ENCODE assay signal across 8 cellular contexts in the genomic region with DNA sequence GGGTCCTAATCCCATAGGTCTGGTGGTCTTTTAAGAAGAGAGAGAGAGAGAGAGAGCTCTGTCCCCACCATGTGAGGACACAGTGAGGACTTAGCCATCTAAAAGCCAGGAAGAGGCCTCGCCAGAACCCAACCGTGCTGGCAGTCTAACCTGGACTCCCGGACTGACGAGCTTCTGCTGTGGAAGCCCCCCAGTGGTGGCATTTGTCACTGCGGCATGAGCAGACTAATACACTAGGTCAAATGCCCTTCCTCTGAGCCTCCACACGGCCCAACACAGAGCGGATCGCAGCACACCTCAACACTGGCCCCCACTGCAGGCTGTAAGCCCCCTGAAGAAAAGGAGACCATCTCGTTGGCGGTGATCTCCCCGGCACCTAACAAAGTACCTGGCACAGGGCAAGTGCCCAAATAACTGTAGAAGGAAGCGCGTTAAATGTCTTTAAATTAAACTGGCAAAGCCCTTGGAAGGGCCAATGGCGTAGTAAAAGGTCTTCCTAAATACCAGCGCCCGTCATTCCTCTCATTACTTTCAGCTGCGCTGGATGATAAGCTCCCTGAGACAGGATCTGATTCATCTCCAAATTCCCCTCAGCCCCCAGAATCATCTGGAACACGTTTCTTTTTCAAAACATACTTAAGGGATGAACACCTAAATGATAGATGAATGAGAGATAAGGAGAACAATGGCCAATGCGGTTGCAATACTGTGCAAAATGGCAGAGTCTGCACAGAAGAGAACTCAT.
DNase-seq lines count a peak whose midpoint lies in the region; ATAC-seq and TF ChIP-seq lines count a peak whose summit lies in the region.

No MANE protein-coding gene starts in this region.

- peak; percentile 61 for DNase-seq in CMK (ENCODE audit: low read depth)
- DNase-seq in GM23248: peak; percentile 91
- DNase-seq in NCI-H748 treated with DMSO at 0.1 percent for 48 hours (lab: John Stamatoyannopoulos, UW): peak; percentile 1
- peak; percentile 80 for DNase-seq in activated CD8-positive, alpha-beta memory T cell treated with anti-CD3 and anti-CD28 coated beads, Interleukin-2, amount 10 ng/mL, durations not matched to agents 7 days and 5 days
- DNase-seq in epithelial cell of proximal tubule (ENCODE audit: low read depth): no peak
- DNase-seq in stimulated activated naive CD4-positive, alpha-beta T cell (lab: John Stamatoyannopoulos, UW): peak in 5 of 6 experiments; percentile 20 to 54 (median 29)

- no peaks in the 10 kb centered on the region for H3K27me3 ChIP-seq in GM23248 (replicated peaks; ENCODE audit: insufficient read depth)

- H3K4me1 ChIP-seq in GM23248 (ENCODE audit: insufficient read depth): peaks cover 56% of the 10 kb centered on the region

- peak overlapping the region; percentile 91 for H3K27ac ChIP-seq in GM23248

- 38% methylated on average over 19 of the region's 19 CpGs for WGBS in GM23248 (ENCODE audit: low coverage in 1 of 2, low lambda C conversion rate in 2 of 2, missing lambda C conversion rate in 2 of 2), 2 experiments

- H3K9me3 Mint-ChIP-seq in activated CD8-positive, alpha-beta memory T cell treated with anti-CD3 and anti-CD28 coated beads, Interleukin-2, amount 10 ng/mL, durations not matched to agents 7 days and 5 days (ENCODE audit: low read depth): no peaks in the 10 kb centered on the region
- H3K9me3 Mint-ChIP-seq in nephron: no peaks in the 10 kb centered on the region

- peak; percentile 77 for TF ChIP-seq CTCF in epithelial cell of proximal tubule (conservative IDR thresholded peaks at IDR 0.05; ENCODE audit: low read depth, low read length)
- TF ChIP-seq CTCF in nephron (IDR thresholded peaks at IDR 0.05; ENCODE audit: unreplicated experiment in 3 of 3): peak; percentile 56 to 60 (median 59)

- peak; percentile 93 for ATAC-seq in activated CD8-positive, alpha-beta memory T cell treated with anti-CD3 and anti-CD28 coated beads, Interleukin-2, amount 10 ng/mL, durations not matched to agents 7 days and 5 days
- no peak for ATAC-seq in HG03045 (IDR thresholded peaks at IDR 0.05; ENCODE audit: unreplicated experiment)

- H3K9me2 ChIP-seq in GM23248 (ENCODE audit: insufficient read depth): no peaks in the 10 kb centered on the region

- CTCF ChIA-PET in activated CD8-positive, alpha-beta memory T cell treated with anti-CD3 and anti-CD28 coated beads, Interleukin-2, amount 10 ng/mL, durations not matched to agents 7 days and 5 days (lab: Charles Lee): interaction anchor here (0.6 to 5.9 kb wide), 24 partner anchors 8 to 1209 kb away, joined by 3 to 128 read pairs (median 4); no protein-coding TSS in a partner anchor

- no peak overlapping the region for H2AFZ ChIP-seq in GM23248

- H3K4me3 ChIP-seq in GM23248: no peak overlapping the region
- H3K4me3 ChIP-seq in epithelial cell of proximal tubule (ENCODE audit: low read depth, low read length): no peak overlapping the region

- peaks cover 70% of the 10 kb centered on the region for H3F3A ChIP-seq in GM23248 (ENCODE audit: insufficient read depth)

- H3K9ac ChIP-seq in GM23248: peak overlapping the region; percentile 74

- H3K4me2 ChIP-seq in GM23248 (ENCODE audit: unreplicated experiment): peak overlapping the region; percentile 66

- peaks cover 84% of the 10 kb centered on the region for H3K79me2 ChIP-seq in GM23248 (ENCODE audit: insufficient read depth)

- H3K4me1 Mint-ChIP-seq in activated CD8-positive, alpha-beta memory T cell treated with anti-CD3 and anti-CD28 coated beads, Interleukin-2, amount 10 ng/mL, durations not matched to agents 7 days and 5 days: peaks cover 14% of the 10 kb centered on the region
- H3K4me1 Mint-ChIP-seq in nephron: peaks cover 72% of the 10 kb centered on the region

- no peak overlapping the region for H3K4me3 Mint-ChIP-seq in activated CD8-positive, alpha-beta memory T cell treated with anti-CD3 and anti-CD28 coated beads, Interleukin-2, amount 10 ng/mL, durations not matched to agents 7 days and 5 days
- H3K4me3 Mint-ChIP-seq in nephron: no peak overlapping the region

- H3K36me3 ChIP-seq in GM23248 (ENCODE audit: low read depth): peaks cover 64% of the 10 kb centered on the region

- H4K20me1 ChIP-seq in GM23248 (ENCODE audit: insufficient read depth): no peaks in the 10 kb centered on the region

- H3K9me3 ChIP-seq in GM23248 (ENCODE audit: low read depth): no peaks in the 10 kb centered on the region

- in situ Hi-C loops in GM23248 (cut with MboI): no loop called here

- peaks cover 3% of the 10 kb centered on the region for H3K36me3 Mint-ChIP-seq in activated CD8-positive, alpha-beta memory T cell treated with anti-CD3 and anti-CD28 coated beads, Interleukin-2, amount 10 ng/mL, durations not matched to agents 7 days and 5 days
- peaks cover 66% of the 10 kb centered on the region for H3K36me3 Mint-ChIP-seq in nephron (ENCODE audit: low read depth)

- no peaks in the 10 kb centered on the region for H3K27me3 Mint-ChIP-seq in activated CD8-positive, alpha-beta memory T cell treated with anti-CD3 and anti-CD28 coated beads, Interleukin-2, amount 10 ng/mL, durations not matched to agents 7 days and 5 days
- no peaks in the 10 kb centered on the region for H3K27me3 Mint-ChIP-seq in nephron (ENCODE audit: low read depth)

- H3K27ac Mint-ChIP-seq in activated CD8-positive, alpha-beta memory T cell treated with anti-CD3 and anti-CD28 coated beads, Interleukin-2, amount 10 ng/mL, durations not matched to agents 7 days and 5 days: no peak overlapping the region
- peak overlapping the region in 2 of 3 experiments; percentile 93 to 96 for H3K27ac Mint-ChIP-seq in nephron
